ENCODE assay signal across 21 cellular contexts in the genomic region with DNA sequence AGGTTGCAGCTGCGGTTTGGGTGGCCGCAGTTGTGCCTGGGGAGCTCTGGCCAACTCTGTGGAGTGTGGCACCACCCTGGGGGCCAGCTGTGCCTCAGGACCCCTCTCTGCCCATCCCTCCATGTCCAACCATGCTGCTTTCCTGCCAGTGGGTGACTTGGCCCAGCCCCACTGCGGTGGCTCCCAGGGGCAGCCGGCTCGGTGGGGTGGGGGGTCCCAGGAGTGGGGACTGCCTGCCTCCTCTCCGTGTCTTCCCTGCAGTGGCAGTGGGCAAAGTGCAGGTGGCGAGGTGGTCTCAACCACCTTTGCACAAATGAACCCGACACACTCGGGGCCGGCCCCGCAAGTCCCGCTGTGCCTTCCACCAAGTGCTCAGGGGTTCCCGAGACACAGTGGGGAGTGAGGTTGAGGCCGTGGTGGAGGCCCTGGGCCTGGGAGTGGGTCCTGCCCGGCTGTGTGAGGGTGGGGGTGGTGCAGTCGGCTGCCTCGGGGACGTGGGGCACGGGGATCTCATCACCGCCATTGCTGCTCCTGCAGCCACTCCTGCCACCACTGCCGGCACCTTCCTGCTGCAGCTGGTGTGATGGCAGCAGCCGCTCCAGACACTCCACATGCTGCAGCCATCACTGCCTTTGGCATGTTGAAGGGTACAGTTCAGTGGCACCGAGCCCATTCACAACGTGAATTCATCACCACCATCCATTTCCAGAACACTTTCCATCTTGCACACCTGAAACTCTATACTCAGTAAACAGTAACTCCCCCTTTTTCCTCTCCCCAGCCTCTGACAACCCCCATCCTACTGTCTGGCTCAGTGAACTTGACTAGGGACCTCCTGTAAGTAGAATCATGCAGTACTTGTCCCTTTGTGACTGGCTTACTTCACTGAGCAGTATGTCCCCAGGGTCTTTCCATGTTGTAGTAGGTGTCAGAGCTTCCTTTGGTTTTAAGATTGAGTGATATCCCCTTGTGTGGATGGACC. TPM values are rescaled to one million over a fixed set of nuclear protein-coding genes. Genes with fewer than 3 reads are reported as not detected.
DNase-seq lines count a peak whose midpoint lies in the region; ATAC-seq lines count a peak whose summit lies in the region.
"Had no signal": no experiment of that assay in that cellular context is flagged by ENCODE, and none has a peak within 500 bp of the region (broad histone marks: within the 10 kb centered on the region; RNA-seq: fewer than 3 reads in every experiment).

No MANE protein-coding gene starts in this region.

- H2BK120ac ChIP-seq in neuronal stem cell (ENCODE audit: low read depth, low read length), result no peak overlapping the region

- no peaks in the 10 kb centered on the region for H3K9me3 ChIP-seq in neuronal stem cell (replicated peaks in 1 of 2; ENCODE audit: control insufficient read depth in 2 of 2, insufficient read depth in 1 of 2, low read depth in 1 of 2, low read length in 2 of 2)
- H3K9me3 ChIP-seq: Caco-2, heart left ventricle, mucosa of descending colon, spleen, upper lobe of right lung had no signal

- peak overlapping the region; percentile 67 for H2BK5ac ChIP-seq in neuronal stem cell (ENCODE audit: low read length)

- no peaks in the 10 kb centered on the region for H3K36me3 ChIP-seq in neuronal stem cell (replicated peaks in 1 of 2; ENCODE audit: control insufficient read depth in 2 of 2, insufficient read depth in 2 of 2, low read length in 2 of 2)
- H3K36me3 ChIP-seq: cardiac muscle cell, heart left ventricle, spleen, upper lobe of right lung had no signal

- H3K4me3 ChIP-seq in neuronal stem cell (ENCODE audit: low read length in 2 of 2), result no peak overlapping the region
- H3K4me3 ChIP-seq: cardiac muscle cell, heart left ventricle, mucosa of descending colon, spleen, upper lobe of right lung had no signal

- H2BK15ac ChIP-seq in neuronal stem cell (ENCODE audit: low read length), result no peak overlapping the region

- H3K18ac ChIP-seq in neuronal stem cell (ENCODE audit: low read length), result peak overlapping the region; percentile 36

- no peak overlapping the region for H2AFZ ChIP-seq in neuronal stem cell (ENCODE audit: low read length)

- H2AK5ac ChIP-seq in neuronal stem cell (ENCODE audit: low read depth, low read length), result peak overlapping the region; percentile 49

- peak overlapping the region; percentile 39 for H3K23ac ChIP-seq in neuronal stem cell (ENCODE audit: low read depth, low read length, poor library complexity)

- no peaks in the 10 kb centered on the region for H3K79me1 ChIP-seq in neuronal stem cell (ENCODE audit: low read depth, low read length)

- H3K4ac ChIP-seq in neuronal stem cell (ENCODE audit: low read length), result peak overlapping the region; percentile 91

- H3K27me3 ChIP-seq in neuronal stem cell (ENCODE audit: control insufficient read depth in 3 of 3, insufficient read depth in 3 of 3, low read depth in 1 of 3, low read length in 3 of 3), result peaks cover 0 to 48% (median 2%) of the 10 kb centered on the region in 3 experiments
- H3K27me3 ChIP-seq: cardiac muscle cell had no signal

- H3K4me1 ChIP-seq in neuronal stem cell (ENCODE audit: control insufficient read depth in 2 of 2, insufficient read depth in 1 of 2, low read depth in 1 of 2, low read length in 2 of 2), result peaks cover 0 to 7% of the 10 kb centered on the region in 2 donors

- no peak for ATAC-seq in GM21825 (IDR thresholded peaks at IDR 0.05; ENCODE audit: unreplicated experiment)
- ATAC-seq: left ventricle myocardium superior, mucosa of descending colon, upper lobe of right lung had no signal

- H3K4me2 ChIP-seq in neuronal stem cell (ENCODE audit: insufficient read depth, low read length, poor library complexity, severe bottlenecking), result no peak overlapping the region

- WGBS in neuronal stem cell (ENCODE audit: extremely low coverage in 2 of 2, insufficient read length in 2 of 2, insufficient replicate concordance in 1 of 2), 2 donors, result no CpG with 5 or more reads among the region's 24 CpGs

- no peak overlapping the region for H3K27ac ChIP-seq in neuronal stem cell (replicated peaks; ENCODE audit: low read length)
- H3K27ac ChIP-seq: cardiac muscle cell, heart left ventricle, spleen, upper lobe of right lung had no signal

- DNase-seq in DMS79 (lab: John Stamatoyannopoulos, UW) (peak; percentile 71), NCI-H1105 treated with DMSO at 0.1 percent for 48 hours (lab: John Stamatoyannopoulos, UW) (peak; percentile 48), NCI-H526 (lab: John Stamatoyannopoulos, UW) (peak; percentile 48 to 49), neuronal stem cell (ENCODE audit: low spot score) (no peak), SW 1271 (lab: John Stamatoyannopoulos, UW) (no peak)
- no peak for DNase-seq in effector CD4-positive, alpha-beta T cell
- DNase-seq: activated CD4-positive, alpha-beta memory T cell treated with anti-CD3 and anti-CD28 coated beads for 36 hours; activated gamma-delta T cell treated with Interleukin-2 at 50 U/mL for 16 hours; amygdala; Caco-2; left ventricle myocardium superior; NCI-H1694 treated with DMSO at 0.1 percent for 48 hours; NCI-H774; SIG-M5; spleen; stimulated activated CD4-positive, alpha-beta T cell treated with anti-CD3 and anti-CD28 coated beads, Interleukin-4, amount 100 ng/mL, for 4 hours; upper lobe of right lung had no signal

- H3K9ac ChIP-seq in neuronal stem cell (ENCODE audit: low read depth, low read length, poor library complexity), result peak overlapping the region; percentile 15

- no peak overlapping the region for H4K8ac ChIP-seq in neuronal stem cell (ENCODE audit: low read depth, low read length)

- peak overlapping the region; percentile 75 for H2BK12ac ChIP-seq in neuronal stem cell (ENCODE audit: low read length)

- H3K14ac ChIP-seq in neuronal stem cell (ENCODE audit: low read length), result peak overlapping the region; percentile 25

- no peak overlapping the region for H4K91ac ChIP-seq in neuronal stem cell (ENCODE audit: low read depth, low read length, poor library complexity)

RNA-seq across cellular contexts. Expression of gene SLCO4A1, which starts 10.7 kb away (rescaled TPM):
- polyA plus RNA-seq in neuronal stem cell (2013, experiment 1 of 2), result 3.5 TPM
- 3.9 TPM for polyA plus RNA-seq in neuronal stem cell (2013, experiment 2 of 2)

Comparison
In these comparisons a context has a peak if more than half of its experiments do, and no peak if none do; other contexts are left out.
1. DNase-seq: peak in DMS79 (single experiment), NCI-H1105 treated with DMSO at 0.1 percent for 48 hours (single experiment) and NCI-H526 (2 of 2); none in neuronal stem cell (single experiment), effector CD4-positive, alpha-beta T cell (single experiment) and SW 1271 (0 of 2).